In genomic region chr6:41460742-41461336, GRCh38 we compare ENCODE assay signal across 29 cellular contexts.
DNase-seq lines count a peak whose midpoint lies in the region; ATAC-seq, FAIRE-seq and TF ChIP-seq lines count a peak whose summit lies in the region.
"Had no signal": no experiment of that assay in that cellular context is flagged by ENCODE, and none has a peak within 500 bp of the region (broad histone marks: within the 10 kb centered on the region; RNA-seq: fewer than 3 reads in every experiment).

No MANE protein-coding gene starts in this region.

- no peak overlapping the region for H3K14ac ChIP-seq in H1 (ENCODE audit: insufficient read length)

- H3K4me2 ChIP-seq in DND-41 (ENCODE audit: insufficient read depth, low read length), result no peak overlapping the region
- no peak overlapping the region for H3K4me2 ChIP-seq in OCI-LY3 (ENCODE audit: low read length)
- H3K4me2 ChIP-seq in H1 (ENCODE audit: insufficient read depth in 1 of 2, low read depth in 2 of 2, low read length in 2 of 2), result no peak overlapping the region

- H2BK20ac ChIP-seq in H1 (ENCODE audit: low read length), result no peak overlapping the region

- POLR2A ChIA-PET in HEK293 (lab: Yijun Ruan, JAX), result interaction anchor here (1.0 to 2.1 kb wide), 2 partner anchors 10 to 16 kb away, joined by 3 to 4 read pairs; no protein-coding TSS in a partner anchor
- POLR2A ChIA-PET in H1 (lab: Charles Lee; ENCODE audit: partially characterized antibody), result interaction anchor here (1.4 to 1.5 kb wide), 3 partner anchors 9 to 28 kb away, joined by 3 to 5 read pairs (median 4); no protein-coding TSS in a partner anchor
- POLR2A ChIA-PET in activated CD4-positive, alpha-beta T cell treated with anti-CD3 and anti-CD28 coated beads for 36 hours (lab: Charles Lee), result no interaction called here

- H3K56ac ChIP-seq in H1 (replicated peaks; ENCODE audit: insufficient read length, low read depth, low read length), result no peak overlapping the region

- H3K36me3 ChIP-seq in DND-41 (ENCODE audit: insufficient read depth, low read length), result no peaks in the 10 kb centered on the region
- H3K36me3 ChIP-seq in HEK293 (ENCODE audit: control insufficient read depth in 2 of 2, insufficient read depth in 1 of 2, low read length in 2 of 2), result no peaks in the 10 kb centered on the region
- no peaks in the 10 kb centered on the region for H3K36me3 ChIP-seq in OCI-LY3 (replicated peaks; ENCODE audit: low read depth, low read length)
- no peaks in the 10 kb centered on the region for H3K36me3 ChIP-seq in H1 (ENCODE audit: control insufficient read depth in 2 of 4, insufficient read depth in 4 of 4, low read length in 3 of 4)
- H3K36me3 ChIP-seq: SJCRH30, uterus had no signal

- H3K9me3 Mint-ChIP-seq in activated CD4-positive, alpha-beta T cell treated with anti-CD3 and anti-CD28 coated beads for 36 hours (ENCODE audit: low read depth), result no peaks in the 10 kb centered on the region
- H3K9me3 Mint-ChIP-seq: activated CD8-positive, alpha-beta T cell treated with anti-CD3 and anti-CD28 coated beads for 36 hours; activated T-helper 17 cell treated with anti-CD3 and anti-CD28 coated beads, Interleukin-2, amount 50 U/mL, for 72 hours; CD8-positive, alpha-beta T cell; mesothelial cell of epicardium; T-helper 1 cell treated with Interleukin-12 subunit alpha and Interleukin-12 subunit beta and Interleukin-4 antibody, amounts not matched to agents 30 μg/mL and 1 μg/mL, for 36 hours had no signal

- no peak overlapping the region for H3K27ac Mint-ChIP-seq in activated CD4-positive, alpha-beta T cell treated with anti-CD3 and anti-CD28 coated beads for 36 hours
- H3K27ac Mint-ChIP-seq: activated CD8-positive, alpha-beta T cell treated with anti-CD3 and anti-CD28 coated beads for 36 hours; activated T-helper 17 cell treated with anti-CD3 and anti-CD28 coated beads, Interleukin-2, amount 50 U/mL, for 72 hours; CD8-positive, alpha-beta T cell; mesothelial cell of epicardium; naive thymus-derived CD4-positive, alpha-beta T cell; T-helper 1 cell treated with Interleukin-12 subunit alpha and Interleukin-12 subunit beta and Interleukin-4 antibody, amounts not matched to agents 30 μg/mL and 1 μg/mL, for 36 hours had no signal

- CTCF ChIA-PET in HEK293 (lab: Yijun Ruan, JAX) (interaction anchor here (0.6 to 4.0 kb wide), 12 partner anchors 8 to 225 kb away, joined by 3 to 27 read pairs (median 6); no protein-coding TSS in a partner anchor), H1 (lab: Charles Lee; ENCODE audit: partially characterized antibody) (interaction anchor here (0.7 to 19.6 kb wide), 7 partner anchors 10 to 130 kb away, joined by 3 to 239 read pairs (median 6); no protein-coding TSS in a partner anchor)
- CTCF ChIA-PET in activated CD4-positive, alpha-beta T cell treated with anti-CD3 and anti-CD28 coated beads for 36 hours (lab: Charles Lee), result interaction anchor here (0.7 to 1.4 kb wide), 9 partner anchors 11 to 548 kb away, joined by 3 to 6 read pairs (median 3); no protein-coding TSS in a partner anchor

- H3K79me2 ChIP-seq in DND-41 (ENCODE audit: insufficient read depth, low read length) (no peaks in the 10 kb centered on the region), OCI-LY3 (ENCODE audit: low read length) (no peaks in the 10 kb centered on the region), H1 (ENCODE audit: control insufficient read depth in 1 of 2, insufficient read depth in 2 of 2, low read length in 2 of 2) (no peaks in the 10 kb centered on the region)

- TF ChIP-seq POLR2A in H1 (IDR thresholded peaks at IDR 0.05; ENCODE audit: control extremely low read depth in 1 of 2, low read depth in 2 of 2, low read length in 2 of 2), result no peak

- no peak overlapping the region for H2BK12ac ChIP-seq in H1 (ENCODE audit: low read depth, low read length)

- FAIRE-seq in H1 (lab: Jason Lieb, UNC), result no peak
- FAIRE-seq: G401.6, keratinocyte, RCC 7860 had no signal

- no peak overlapping the region for H2BK120ac ChIP-seq in H1 (replicated peaks; ENCODE audit: low read depth, low read length)

- peak; percentile 72 for ATAC-seq in DND-41 (ENCODE audit: insufficient read depth, low read depth)
- no peak for ATAC-seq in Right ventricle myocardium superior (ENCODE audit: poor library complexity)
- no peak for ATAC-seq in activated CD4-positive, alpha-beta T cell treated with anti-CD3 and anti-CD28 coated beads for 36 hours
- ATAC-seq: activated CD8-positive, alpha-beta T cell treated with anti-CD3 and anti-CD28 coated beads for 36 hours; activated T-helper 17 cell treated with anti-CD3 and anti-CD28 coated beads, Interleukin-2, amount 50 U/mL, for 72 hours; CD8-positive, alpha-beta T cell; left ventricle myocardium superior; naive thymus-derived CD4-positive, alpha-beta T cell; psoas muscle; stimulated activated naive CD8-positive, alpha-beta T cell treated with anti-CD3 and anti-CD28 coated beads, Interleukin-15, Interleukin-2, amounts not matched to agents 100 U/mL and 50 U/mL, for 24 hours had no signal

- no peak overlapping the region for H2BK5ac ChIP-seq in H1 (ENCODE audit: low read depth, low read length)

- H4K8ac ChIP-seq in H1 (ENCODE audit: extremely low read depth, insufficient read depth, low read length), result no peak overlapping the region

- no peaks in the 10 kb centered on the region for H3K79me1 ChIP-seq in H1 (ENCODE audit: low read depth, low read length)

- TF ChIP-seq CTCF in DND-41 (IDR thresholded peaks at IDR 0.05; ENCODE audit: borderline replicate concordance, extremely low read depth, low read length, poor library complexity, severe bottlenecking), result no peak
- TF ChIP-seq CTCF in HEK293 (tag by site-specific recombination; IDR thresholded peaks at IDR 0.05), result no peak
- no peak for TF ChIP-seq CTCF in OCI-LY3 (IDR thresholded peaks at IDR 0.05; ENCODE audit: low read depth, low read length)
- no peak for TF ChIP-seq CTCF in H1 (IDR thresholded peaks at IDR 0.05; ENCODE audit: control extremely low read depth in 1 of 3, insufficient read depth in 1 of 3, low read depth in 1 of 3, low read length in 3 of 3)

- H2AFZ ChIP-seq in DND-41 (ENCODE audit: low read depth, low read length) (no peak overlapping the region), OCI-LY3 (ENCODE audit: low read depth, low read length) (peak overlapping the region; percentile 50; the same call in 1 of the 2 replicates), H1 (ENCODE audit: low read length) (no peak overlapping the region)

- H2AK5ac ChIP-seq in H1 (ENCODE audit: low read depth, low read length), result no peak overlapping the region

- DNase-seq in DND-41 (no peak), H1 (ENCODE audit: low read depth in 1 of 2, low spot score in 2 of 2) (no peak), NCI-H1694 treated with DMSO at 0.1 percent for 48 hours (lab: John Stamatoyannopoulos, UW) (no peak), Right ventricle myocardium superior (no peak)
- no peak for DNase-seq in activated CD4-positive, alpha-beta T cell treated with anti-CD3 and anti-CD28 coated beads for 36 hours
- DNase-seq: activated CD4-positive, alpha-beta T cell treated with anti-CD3 and anti-CD28 coated beads for 1 hour; activated CD8-positive, alpha-beta T cell treated with anti-CD3 and anti-CD28 coated beads for 36 hours; activated naive CD4-positive, alpha-beta T cell treated with anti-CD3 and anti-CD28 coated beads, Interleukin-2, amount 50 U/mL, for 16 hours; amniotic stem cell; CD8-positive, alpha-beta T cell; HCEC 1CT; head of caudate nucleus; left ventricle myocardium superior; MM.1S; naive thymus-derived CD4-positive, alpha-beta T cell; NCI-H510A; psoas muscle; stimulated activated naive CD8-positive, alpha-beta T cell treated with anti-CD3 and anti-CD28 coated beads, Interleukin-15, Interleukin-2, amounts not matched to agents 100 U/mL and 50 U/mL, for 24 hours; testis; uterus had no signal

- H3K4ac ChIP-seq in H1 (replicated peaks; ENCODE audit: insufficient read length, low read depth, low read length), result no peak overlapping the region

- H3K23me2 ChIP-seq in H1 (ENCODE audit: low read depth, low read length), result peaks cover 3% of the 10 kb centered on the region; the same call in 1 of the 2 replicates

- TF ChIP-seq EP300 in H1 (IDR thresholded peaks at IDR 0.05; ENCODE audit: borderline replicate concordance in 1 of 2, low read depth in 2 of 2, low read length in 2 of 2), result no peak

- H3K23ac ChIP-seq in H1 (ENCODE audit: insufficient read length), result no peak overlapping the region

- no peaks in the 10 kb centered on the region for H3K4me1 Mint-ChIP-seq in activated CD4-positive, alpha-beta T cell treated with anti-CD3 and anti-CD28 coated beads for 36 hours

- no peak overlapping the region for H3K4me3 Mint-ChIP-seq in activated CD4-positive, alpha-beta T cell treated with anti-CD3 and anti-CD28 coated beads for 36 hours
- H3K4me3 Mint-ChIP-seq: activated CD8-positive, alpha-beta T cell treated with anti-CD3 and anti-CD28 coated beads for 36 hours; activated T-helper 17 cell treated with anti-CD3 and anti-CD28 coated beads, Interleukin-2, amount 50 U/mL, for 72 hours; CD8-positive, alpha-beta T cell; mesothelial cell of epicardium; naive thymus-derived CD4-positive, alpha-beta T cell; T-helper 1 cell treated with Interleukin-12 subunit alpha and Interleukin-12 subunit beta and Interleukin-4 antibody, amounts not matched to agents 30 μg/mL and 1 μg/mL, for 36 hours had no signal

- no peak for TF ChIP-seq RAD21 in H1 (IDR thresholded peaks at IDR 0.05 in 1 of 2, conservative IDR thresholded peaks at IDR 0.05 in 1 of 2; ENCODE audit: low read depth in 2 of 2, low read length in 2 of 2)

- H3K4me3 ChIP-seq in DND-41 (ENCODE audit: low read depth in 1 of 2, low read length in 2 of 2) (no peak overlapping the region), HEK293 (ENCODE audit: low read depth, low read length) (no peak overlapping the region), OCI-LY3 (ENCODE audit: low read length) (no peak overlapping the region), H1 (ENCODE audit: extremely low read depth in 1 of 4, insufficient read depth in 2 of 4, low read depth in 3 of 4, low read length in 4 of 4) (no peak overlapping the region)
- H3K4me3 ChIP-seq: psoas muscle, SJCRH30, testis, uterus had no signal

- peaks cover 19% of the 10 kb centered on the region for H3K27me3 Mint-ChIP-seq in activated CD4-positive, alpha-beta T cell treated with anti-CD3 and anti-CD28 coated beads for 36 hours

- H3K36me3 Mint-ChIP-seq in activated CD4-positive, alpha-beta T cell treated with anti-CD3 and anti-CD28 coated beads for 36 hours (ENCODE audit: low read depth), result no peaks in the 10 kb centered on the region
- H3K36me3 Mint-ChIP-seq: CD8-positive, alpha-beta T cell; mesothelial cell of epicardium; naive thymus-derived CD4-positive, alpha-beta T cell had no signal

- H3K27me3 ChIP-seq in DND-41 (ENCODE audit: insufficient read depth, low read length, poor library complexity) (no peaks in the 10 kb centered on the region), OCI-LY3 (ENCODE audit: low read depth, low read length) (peaks cover 15% of the 10 kb centered on the region), H1 (replicated peaks in 1 of 4; ENCODE audit: control insufficient read depth in 3 of 4, extremely low read depth in 1 of 4, insufficient read depth in 3 of 4, low read length in 3 of 4) (peaks cover 0 to 27% (median 12%) of the 10 kb centered on the region in 4 experiments; a peak in 6 of 7 replicates)
- H3K27me3 ChIP-seq: testis, uterus had no signal

- H3K27ac ChIP-seq in DND-41 (ENCODE audit: low read length) (no peak overlapping the region), HEK293 (ENCODE audit: extremely low read depth, low read depth, low read length) (no peak overlapping the region), OCI-LY3 (ENCODE audit: low read length) (no peak overlapping the region), H1 (ENCODE audit: low read depth, low read length) (no peak overlapping the region)
- H3K27ac ChIP-seq: psoas muscle, SJCRH30, testis, uterus had no signal

- H3K9me3 ChIP-seq in DND-41 (ENCODE audit: insufficient read depth, low read length, severe bottlenecking), result no peaks in the 10 kb centered on the region
- no peaks in the 10 kb centered on the region for H3K9me3 ChIP-seq in HEK293 (ENCODE audit: control insufficient read depth, insufficient read depth, low read depth, low read length)
- H3K9me3 ChIP-seq in OCI-LY3 (ENCODE audit: insufficient read depth, low read length), result no peaks in the 10 kb centered on the region
- H3K9me3 ChIP-seq in H1 (ENCODE audit: insufficient read depth in 2 of 2, low read depth in 1 of 2, low read length in 1 of 2), result no peaks in the 10 kb centered on the region
- H3K9me3 ChIP-seq: psoas muscle, SJCRH30, testis, uterus had no signal

- H4K91ac ChIP-seq in H1 (replicated peaks; ENCODE audit: insufficient read length, low read length), result no peak overlapping the region

- no peak overlapping the region for H2BK15ac ChIP-seq in H1 (ENCODE audit: low read length)

- intact Hi-C loops in Right ventricle myocardium superior (cut with DNase I), result loop anchor here (5.0 to 10.0 kb wide), 2 partner anchors 131 to 224 kb away; no protein-coding TSS in a partner anchor
- intact Hi-C loops in activated CD4-positive, alpha-beta T cell treated with anti-CD3 and anti-CD28 coated beads for 36 hours (cut with DNase I, micrococcal nuclease), result no loop called here

- no peaks in the 10 kb centered on the region for H3K4me1 ChIP-seq in DND-41 (ENCODE audit: insufficient read depth, low read length)
- H3K4me1 ChIP-seq in HEK293 (ENCODE audit: control insufficient read depth, insufficient read depth, low read length), result peaks cover 15% of the 10 kb centered on the region
- peaks cover 4% of the 10 kb centered on the region; the same call in 1 of the 2 replicates for H3K4me1 ChIP-seq in OCI-LY3 (ENCODE audit: low read length)
- H3K4me1 ChIP-seq in H1 (replicated peaks in 1 of 4; ENCODE audit: control insufficient read depth in 3 of 4, insufficient read depth in 4 of 4, low read length in 3 of 4), result peaks cover 9 to 27% (median 9%) of the 10 kb centered on the region in 4 experiments
- H3K4me1 ChIP-seq: testis, uterus had no signal

- H3K9ac ChIP-seq in DND-41 (ENCODE audit: low read depth, low read length) (no peak overlapping the region), OCI-LY3 (ENCODE audit: low read length) (no peak overlapping the region), H1 (replicated peaks in 1 of 4; ENCODE audit: extremely low read depth in 1 of 4, low read depth in 3 of 4, low read length in 3 of 4) (no peak overlapping the region)

- H4K20me1 ChIP-seq in DND-41 (ENCODE audit: insufficient read depth, low read length), result no peaks in the 10 kb centered on the region
- no peaks in the 10 kb centered on the region for H4K20me1 ChIP-seq in OCI-LY3 (ENCODE audit: insufficient read depth, low read length)
- H4K20me1 ChIP-seq in H1 (replicated peaks in 1 of 2; ENCODE audit: control insufficient read depth in 1 of 2, insufficient read depth in 2 of 2, low read length in 2 of 2), result no peaks in the 10 kb centered on the region

- no peak overlapping the region for H3K18ac ChIP-seq in H1 (ENCODE audit: extremely low read depth, low read length)

- H4K5ac ChIP-seq in H1 (ENCODE audit: insufficient read length, low read depth, low read length), result no peak overlapping the region
